Comparison of ENCODE assay signal across 14 cellular contexts in the genomic region with DNA sequence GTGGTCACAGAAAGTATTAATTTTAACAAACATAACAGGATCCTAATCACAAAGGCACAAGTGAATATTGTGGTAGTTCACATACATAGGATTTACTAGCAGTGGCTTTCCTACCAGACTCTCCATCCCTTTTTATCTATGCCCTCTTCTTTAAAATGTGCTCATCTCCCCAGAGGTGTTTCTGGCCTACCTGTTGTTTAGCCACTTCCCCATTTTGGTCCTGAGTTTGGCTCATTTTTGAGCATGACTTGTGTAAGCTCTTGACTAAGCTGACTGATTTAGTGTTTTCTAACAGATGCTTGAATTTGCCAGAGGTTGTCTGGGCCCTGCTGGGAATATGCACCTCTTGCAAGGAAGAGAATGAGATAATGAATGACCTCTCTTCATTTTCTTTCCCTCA.
DNase-seq lines count a peak whose midpoint lies in the region; ATAC-seq, FAIRE-seq and TF ChIP-seq lines count a peak whose summit lies in the region.
"Had no signal": no experiment of that assay in that cellular context is flagged by ENCODE, and none has a peak within 500 bp of the region (broad histone marks: within the 10 kb centered on the region; RNA-seq: fewer than 3 reads in every experiment).

No MANE protein-coding gene starts in this region.

- peaks cover 3% of the 10 kb centered on the region for H3K36me3 Mint-ChIP-seq in memory B cell
- H3K36me3 Mint-ChIP-seq in stimulated activated naive B cell treated with anti-CD40 and anti-IgM and Interleukin-4, amounts not matched to agents 10 μg/mL and 1 μg/mL and 100 μg/mL, for 72 hours = peaks cover 3% of the 10 kb centered on the region in 2 donors

- POLR2A ChIA-PET in OCI-LY7 (lab: Charles Lee) (interaction anchor here (0.7 to 2.9 kb wide), 3 partner anchors 8 to 20 kb away, joined by 3 to 9 read pairs (median 5); no protein-coding TSS in a partner anchor), A673 (lab: Charles Lee; ENCODE audit: low non-redundant PET) (no interaction called here)

- CTCF ChIA-PET in OCI-LY7 (lab: Charles Lee; ENCODE audit: unreplicated experiment) = no interaction called here
- CTCF ChIA-PET in A673 (lab: Charles Lee) = no interaction called here

- intact Hi-C loops in OCI-LY7 (cut with micrococcal nuclease; ENCODE audit: unreplicated experiment) = no loop called here
- intact Hi-C loops in A673 (cut with micrococcal nuclease; ENCODE audit: unreplicated experiment) = no loop called here

- peak; percentile 64 for ATAC-seq in memory B cell (ENCODE audit: low read depth)
- ATAC-seq in stimulated activated naive B cell treated with anti-CD40 and anti-IgM and Interleukin-4, amounts not matched to agents 10 μg/mL and 1 μg/mL and 100 μg/mL, for 72 hours (replicated peaks) = peak; percentile 73 to 79
- no peak for ATAC-seq in GM19395 (IDR thresholded peaks at IDR 0.05; ENCODE audit: unreplicated experiment)
- no peak for ATAC-seq in HG02973 (IDR thresholded peaks at IDR 0.05; ENCODE audit: unreplicated experiment)

- no peaks in the 10 kb centered on the region for H4K20me1 ChIP-seq in OCI-LY7 (ENCODE audit: insufficient read depth, low read length)

- peaks cover 2% of the 10 kb centered on the region for H3K9me3 Mint-ChIP-seq in memory B cell
- peaks cover 2 to 4% of the 10 kb centered on the region in 2 donors for H3K9me3 Mint-ChIP-seq in stimulated activated naive B cell treated with anti-CD40 and anti-IgM and Interleukin-4, amounts not matched to agents 10 μg/mL and 1 μg/mL and 100 μg/mL, for 72 hours

- H3K79me2 ChIP-seq in OCI-LY7 (ENCODE audit: insufficient read depth, low read depth, low read length) = no peaks in the 10 kb centered on the region

- FAIRE-seq in GM12891 (lab: Jason Lieb, UNC) = no peak
- FAIRE-seq: G401.6, H1 had no signal

- H3K4me1 ChIP-seq in OCI-LY7 (ENCODE audit: insufficient read depth, low read length, poor library complexity, severe bottlenecking) = peaks cover 5% of the 10 kb centered on the region
- H3K4me1 ChIP-seq in A673 (ENCODE audit: insufficient read depth, low read length, poor library complexity, severe bottlenecking) = no peaks in the 10 kb centered on the region
- H3K4me1 ChIP-seq: Caco-2 had no signal

- H3K9me2 ChIP-seq in OCI-LY7 (ENCODE audit: insufficient read depth, low read length) = no peaks in the 10 kb centered on the region

- no peak overlapping the region for H3K27ac Mint-ChIP-seq in memory B cell
- no peak overlapping the region for H3K27ac Mint-ChIP-seq in stimulated activated naive B cell treated with anti-CD40 and anti-IgM and Interleukin-4, amounts not matched to agents 10 μg/mL and 1 μg/mL and 100 μg/mL, for 72 hours
- H3K27ac Mint-ChIP-seq: CD4-positive, alpha-beta T cell; H9 had no signal

- H3K27me3 Mint-ChIP-seq in memory B cell = peaks cover 3% of the 10 kb centered on the region
- no peaks in the 10 kb centered on the region for H3K27me3 Mint-ChIP-seq in stimulated activated naive B cell treated with anti-CD40 and anti-IgM and Interleukin-4, amounts not matched to agents 10 μg/mL and 1 μg/mL and 100 μg/mL, for 72 hours
- H3K27me3 Mint-ChIP-seq: CD4-positive, alpha-beta T cell had no signal

- H3K27me3 ChIP-seq in A673 (replicated peaks; ENCODE audit: insufficient read depth, low read depth, low read length, poor library complexity) = no peaks in the 10 kb centered on the region

- H2AFZ ChIP-seq in OCI-LY7 (ENCODE audit: low read length) = no peak overlapping the region

- H3K36me3 ChIP-seq in OCI-LY7 (ENCODE audit: insufficient read depth, low read length) = no peaks in the 10 kb centered on the region; the same call in 1 of the 2 replicates
- no peaks in the 10 kb centered on the region for H3K36me3 ChIP-seq in A673 (ENCODE audit: insufficient read depth, low read length, poor library complexity, severe bottlenecking)

- no TSS peak for BruUV-seq in OCI-LY7 (replicated peaks; lab: Mats Ljungman, UMichigan)
- BruUV-seq in A673 (replicated peaks; lab: Mats Ljungman, UMichigan) = no TSS peak

- H3K4me1 Mint-ChIP-seq in memory B cell = no peaks in the 10 kb centered on the region
- peaks cover 0 to 2% of the 10 kb centered on the region in 2 donors for H3K4me1 Mint-ChIP-seq in stimulated activated naive B cell treated with anti-CD40 and anti-IgM and Interleukin-4, amounts not matched to agents 10 μg/mL and 1 μg/mL and 100 μg/mL, for 72 hours

- TF ChIP-seq CTCF in OCI-LY7 (conservative IDR thresholded peaks at IDR 0.05; ENCODE audit: low read length) (no peak), A673 (conservative IDR thresholded peaks at IDR 0.05; ENCODE audit: low read depth, low read length) (no peak)

- H3K4me3 ChIP-seq in OCI-LY7 (ENCODE audit: low read depth, low read length, poor library complexity, severe bottlenecking) = no peak overlapping the region
- no peak overlapping the region for H3K4me3 ChIP-seq in A673 (ENCODE audit: low read depth, low read length, poor library complexity, severe bottlenecking)

- TF ChIP-seq POLR2A in GM12891 (IDR thresholded peaks at IDR 0.05; ENCODE audit: low read depth, low read length) = no peak

- no peak overlapping the region for H3K4me3 Mint-ChIP-seq in memory B cell
- H3K4me3 Mint-ChIP-seq in stimulated activated naive B cell treated with anti-CD40 and anti-IgM and Interleukin-4, amounts not matched to agents 10 μg/mL and 1 μg/mL and 100 μg/mL, for 72 hours = no peak overlapping the region
- H3K4me3 Mint-ChIP-seq: CD4-positive, alpha-beta T cell; H9 had no signal

- H3K9me3 ChIP-seq in OCI-LY7 (ENCODE audit: low read length) (peaks cover 11% of the 10 kb centered on the region; the same call in 1 of the 2 replicates), A673 (ENCODE audit: low read depth, low read length, poor library complexity, severe bottlenecking) (no peaks in the 10 kb centered on the region)
- H3K9me3 ChIP-seq: Caco-2 had no signal

- H3K27ac ChIP-seq in OCI-LY7 (ENCODE audit: low read depth, low read length, poor library complexity, severe bottlenecking) (no peak overlapping the region), A673 (ENCODE audit: low read depth, low read length, poor library complexity, severe bottlenecking) (no peak overlapping the region)
- H3K27ac ChIP-seq: C4-2B had no signal

- H3K4me2 ChIP-seq in OCI-LY7 (ENCODE audit: low read length) = no peak overlapping the region

- DNase-seq in GM12891 (ENCODE audit: insufficient read length, low spot score) (no peak), OCI-LY7 (ENCODE audit: low spot score) (peak; percentile 45), memory B cell (ENCODE audit: low spot score in 2 of 2) (no peak), A673 (ENCODE audit: low spot score) (no peak)
- DNase-seq in stimulated activated naive B cell treated with anti-CD40 and anti-IgM and Interleukin-4, amounts not matched to agents 10 μg/mL and 1 μg/mL and 100 μg/mL, for 72 hours = no peak
- DNase-seq: ACHN; Caco-2; CD4-positive, alpha-beta T cell; H9 had no signal

TF ChIP-seq in GM12891, 5 proteins besides CTCF, POLR2A, EP300 and RAD21:
- TF ChIP-seq TAF1 (IDR thresholded peaks at IDR 0.05; ENCODE audit: low read depth, low read length) (no peak), SPI1 (IDR thresholded peaks at IDR 0.05; ENCODE audit: low read depth, low read length) (peak; percentile 85)

Comparison
In these comparisons a context has a peak if more than half of its experiments do, and no peak if none do; other contexts are left out.
1. ATAC-seq: peak in memory B cell (single experiment) and stimulated activated naive B cell treated with anti-CD40 and anti-IgM and Interleukin-4, amounts not matched to agents 10 μg/mL and 1 μg/mL and 100 μg/mL, for 72 hours (2 of 2); none in GM19395 (single experiment) and HG02973 (single experiment).